Comparison of ENCODE assay signal across 13 cellular contexts in the genomic region with DNA sequence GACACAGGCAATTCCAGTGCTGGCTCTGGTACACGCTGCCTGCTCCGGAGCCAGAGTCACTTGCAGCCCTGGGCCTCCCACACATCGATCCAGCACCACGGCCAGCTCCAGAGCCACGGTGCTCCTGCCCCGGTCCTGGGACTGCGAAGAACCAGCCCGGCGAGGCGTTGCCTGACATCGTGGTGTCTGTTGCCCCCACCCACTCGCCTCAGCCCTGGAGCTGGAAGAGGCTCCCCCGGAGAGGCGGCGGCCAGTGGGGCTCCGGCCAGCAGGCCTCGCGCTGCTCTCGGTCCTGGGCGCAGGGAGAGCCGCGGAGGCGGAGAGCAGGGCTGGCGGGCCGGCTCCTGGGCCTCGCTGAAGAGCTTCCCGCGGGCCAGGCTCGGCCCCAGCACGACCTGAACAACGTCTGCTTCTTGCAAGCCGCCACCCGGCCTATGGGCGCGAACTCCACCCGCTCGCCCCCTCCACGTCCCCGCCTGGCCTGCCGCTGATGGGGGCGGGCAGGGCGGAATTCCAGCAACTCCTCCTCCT.
DNase-seq lines count a peak whose midpoint lies in the region; ATAC-seq and TF ChIP-seq lines count a peak whose summit lies in the region.
"Had no signal": no experiment of that assay in that cellular context is flagged by ENCODE, and none has a peak within 500 bp of the region (broad histone marks: within the 10 kb centered on the region; RNA-seq: fewer than 3 reads in every experiment).

No MANE protein-coding gene starts in this region.

- peak; percentile 31 to 71 for ATAC-seq in right cardiac atrium
- ATAC-seq: activated CD4-positive, CD25-positive, alpha-beta regulatory T cell treated with anti-CD3 and anti-CD28 coated beads, Interleukin-2, amount 50 U/mL, for 24 hours had no signal

- H3F3A ChIP-seq in neural progenitor cell (ENCODE audit: low read depth) = no peaks in the 10 kb centered on the region

- no peak overlapping the region for H3K4me3 ChIP-seq in right cardiac atrium (ENCODE audit: low read length)
- peak overlapping the region; percentile 43 for H3K4me3 ChIP-seq in neural progenitor cell

- DNase-seq in DMS 273 (lab: John Stamatoyannopoulos, UW; ENCODE audit: unreplicated experiment) (peak; percentile 30), DMS 273 treated with DMSO at 0.1 percent for 48 hours (lab: John Stamatoyannopoulos, UW) (no peak), right cardiac atrium (peak in 2 of 3 donors; percentile 54 to 66), neural progenitor cell (ENCODE audit: low spot score) (peak; percentile 85), cortex of kidney (lab: John Stamatoyannopoulos, UW) (no peak), foreskin melanocyte (no peak)
- DNase-seq in effector CD4-positive, alpha-beta T cell = no peak
- DNase-seq: activated naive CD4-positive, alpha-beta T cell treated with anti-CD3 and anti-CD28 coated beads, Interleukin-2, amount 50 U/mL, for 16 hours; NCI-H1694 had no signal

- TF ChIP-seq CTCF in neural progenitor cell (IDR thresholded peaks at IDR 0.05) = no peak

- peak overlapping the region; percentile 77 for H3K4me2 ChIP-seq in neural progenitor cell

- H3K27me3 Mint-ChIP-seq in neural progenitor cell (ENCODE audit: insufficient read depth, low read depth) = peaks cover 12% of the 10 kb centered on the region

- H3K4me1 Mint-ChIP-seq in neural progenitor cell = peaks cover 3% of the 10 kb centered on the region

- H3K4me1 ChIP-seq in right cardiac atrium (ENCODE audit: control insufficient read depth, insufficient read depth, low read length) (no peaks in the 10 kb centered on the region), neural progenitor cell (no peaks in the 10 kb centered on the region)

- H3K9me3 Mint-ChIP-seq in neural progenitor cell = no peaks in the 10 kb centered on the region

- no peak overlapping the region for H3K27ac Mint-ChIP-seq in neural progenitor cell

- no peaks in the 10 kb centered on the region for H3K36me3 ChIP-seq in neural progenitor cell

- no peak overlapping the region for H2AFZ ChIP-seq in neural progenitor cell (replicated peaks)

- H4K20me1 ChIP-seq in neural progenitor cell (ENCODE audit: low read depth) = no peaks in the 10 kb centered on the region

- H3K79me2 ChIP-seq in neural progenitor cell (ENCODE audit: low read depth) = no peaks in the 10 kb centered on the region

- no peak overlapping the region for H3K27ac ChIP-seq in right cardiac atrium (ENCODE audit: low read length)
- no peak overlapping the region for H3K27ac ChIP-seq in neural progenitor cell
- H3K27ac ChIP-seq: 22Rv1, RWPE1 had no signal

- no peak overlapping the region for H3K9ac ChIP-seq in neural progenitor cell

- H3K36me3 Mint-ChIP-seq in neural progenitor cell = no peaks in the 10 kb centered on the region

- intact Hi-C loops in right cardiac atrium (cut with DNase I) = no loop called here

- 4% methylated on average over 42 of the region's 42 CpGs for WGBS in right cardiac atrium

- H3K4me3 Mint-ChIP-seq in neural progenitor cell = peak overlapping the region; percentile 64

- H3K27me3 ChIP-seq in right cardiac atrium (ENCODE audit: control insufficient read depth, insufficient read depth) (no peaks in the 10 kb centered on the region), neural progenitor cell (no peaks in the 10 kb centered on the region)

- H3K9me3 ChIP-seq in right cardiac atrium (ENCODE audit: control insufficient read depth, low read length) (no peaks in the 10 kb centered on the region), neural progenitor cell (ENCODE audit: low read depth) (no peaks in the 10 kb centered on the region)

TF ChIP-seq in PFSK-1, 5 proteins besides CTCF, POLR2A, EP300 and RAD21:
- no peak for TF ChIP-seq POLR2AphosphoS5 (IDR thresholded peaks at IDR 0.05; ENCODE audit: low read depth, low read length)
- TF ChIP-seq, protein P1, sequence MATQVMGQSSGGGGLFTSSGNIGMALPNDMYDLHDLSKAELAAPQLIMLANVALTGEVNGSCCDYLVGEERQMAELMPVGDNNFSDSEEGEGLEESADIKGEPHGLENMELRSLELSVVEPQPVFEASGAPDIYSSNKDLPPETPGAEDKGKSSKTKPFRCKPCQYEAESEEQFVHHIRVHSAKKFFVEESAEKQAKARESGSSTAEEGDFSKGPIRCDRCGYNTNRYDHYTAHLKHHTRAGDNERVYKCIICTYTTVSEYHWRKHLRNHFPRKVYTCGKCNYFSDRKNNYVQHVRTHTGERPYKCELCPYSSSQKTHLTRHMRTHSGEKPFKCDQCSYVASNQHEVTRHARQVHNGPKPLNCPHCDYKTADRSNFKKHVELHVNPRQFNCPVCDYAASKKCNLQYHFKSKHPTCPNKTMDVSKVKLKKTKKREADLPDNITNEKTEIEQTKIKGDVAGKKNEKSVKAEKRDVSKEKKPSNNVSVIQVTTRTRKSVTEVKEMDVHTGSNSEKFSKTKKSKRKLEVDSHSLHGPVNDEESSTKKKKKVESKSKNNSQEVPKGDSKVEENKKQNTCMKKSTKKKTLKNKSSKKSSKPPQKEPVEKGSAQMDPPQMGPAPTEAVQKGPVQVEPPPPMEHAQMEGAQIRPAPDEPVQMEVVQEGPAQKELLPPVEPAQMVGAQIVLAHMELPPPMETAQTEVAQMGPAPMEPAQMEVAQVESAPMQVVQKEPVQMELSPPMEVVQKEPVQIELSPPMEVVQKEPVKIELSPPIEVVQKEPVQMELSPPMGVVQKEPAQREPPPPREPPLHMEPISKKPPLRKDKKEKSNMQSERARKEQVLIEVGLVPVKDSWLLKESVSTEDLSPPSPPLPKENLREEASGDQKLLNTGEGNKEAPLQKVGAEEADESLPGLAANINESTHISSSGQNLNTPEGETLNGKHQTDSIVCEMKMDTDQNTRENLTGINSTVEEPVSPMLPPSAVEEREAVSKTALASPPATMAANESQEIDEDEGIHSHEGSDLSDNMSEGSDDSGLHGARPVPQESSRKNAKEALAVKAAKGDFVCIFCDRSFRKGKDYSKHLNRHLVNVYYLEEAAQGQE (IDR thresholded peaks at IDR 0.05; ENCODE audit: insufficient read depth in 1 of 2, low read depth in 2 of 2, low read length in 2 of 2) = peak; percentile 76 to 89

Comparison
In these comparisons a context has a peak if more than half of its experiments do, and no peak if none do; other contexts are left out.
1. DNase-seq: peak in DMS 273 (single experiment), right cardiac atrium (2 of 3) and neural progenitor cell (single experiment); none in DMS 273 treated with DMSO at 0.1 percent for 48 hours (single experiment), cortex of kidney (single experiment), foreskin melanocyte (single experiment) and effector CD4-positive, alpha-beta T cell (single experiment).